Comparison of ENCODE assay signal across 14 cellular contexts in genomic region chr4:188008377-188008776, GRCh38. TPM values are rescaled to one million over a fixed set of nuclear protein-coding genes. Genes with fewer than 3 reads are reported as not detected.
DNase-seq lines count a peak whose midpoint lies in the region; FAIRE-seq and TF ChIP-seq lines count a peak whose summit lies in the region.
"Had no signal": no experiment of that assay in that cellular context is flagged by ENCODE, and none has a peak within 500 bp of the region (broad histone marks: within the 10 kb centered on the region; RNA-seq: fewer than 3 reads in every experiment).

No MANE protein-coding gene starts in this region.

- DNase-seq in NCI-H748 (lab: John Stamatoyannopoulos, UW; ENCODE audit: unreplicated experiment): peak; percentile 56
- no peak for DNase-seq in NCI-H748 treated with DMSO at 0.1 percent for 48 hours (lab: John Stamatoyannopoulos, UW)
- peak; percentile 44 for DNase-seq in NCI-H69 (lab: John Stamatoyannopoulos, UW)
- DNase-seq in bronchial epithelial cell (ENCODE audit: low read depth): peak; percentile 31
- peak; percentile 4 for DNase-seq in smooth muscle cell of the brain vasculature (ENCODE audit: low read depth, low spot score)
- DNase-seq in stimulated activated CD4-positive, alpha-beta T cell treated with anti-CD3 and anti-CD28 coated beads, Interleukin-12 subunit alpha, Interleukin-12 subunit beta, amount 100 ng/mL, for 4 hours: no peak
- no peak for DNase-seq in SW480 (ENCODE audit: low spot score)
- no peak for DNase-seq in DMS114 treated with DMSO at 0.1 percent for 48 hours (lab: John Stamatoyannopoulos, UW; ENCODE audit: unreplicated experiment)
- DNase-seq: activated gamma-delta T cell treated with Interleukin-2 at 50 U/mL for 16 hours; effector CD4-positive, alpha-beta T cell; natural killer cell; NCI-H1436 treated with DMSO at 0.1 percent for 48 hours; small intestine had no signal

- no peak for TF ChIP-seq CTCF in bronchial epithelial cell (IDR thresholded peaks at IDR 0.05; ENCODE audit: insufficient read depth, low read length, severe bottlenecking)

- no peaks in the 10 kb centered on the region for H3K27me3 ChIP-seq in bronchial epithelial cell (ENCODE audit: control insufficient read depth, insufficient read depth, low read length)

- no peaks in the 10 kb centered on the region for H3K36me3 ChIP-seq in bronchial epithelial cell (ENCODE audit: control insufficient read depth, insufficient read depth, low read length)

- FAIRE-seq in bronchial epithelial cell (lab: Jason Lieb, UNC): no peak
- FAIRE-seq: small intestine had no signal

- H3K4me3 ChIP-seq in bronchial epithelial cell (ENCODE audit: low read depth, low read length): no peak overlapping the region

RNA-seq across cellular contexts. Expression of gene ZFP42, which starts 12.8 kb away (rescaled TPM):
- total RNA-seq in bronchial epithelial cell: under 0.01 TPM in 2 replicates
- total RNA-seq: B cell, natural killer cell had no signal

Comparison
In these comparisons a context has a peak if more than half of its experiments do, and no peak if none do; other contexts are left out.
1. DNase-seq: peak in NCI-H748 (single experiment), NCI-H69 (single experiment), bronchial epithelial cell (single experiment) and smooth muscle cell of the brain vasculature (single experiment); none in NCI-H748 treated with DMSO at 0.1 percent for 48 hours (single experiment), stimulated activated CD4-positive, alpha-beta T cell treated with anti-CD3 and anti-CD28 coated beads, Interleukin-12 subunit alpha, Interleukin-12 subunit beta, amount 100 ng/mL, for 4 hours (single experiment), SW480 (single experiment) and DMS114 treated with DMSO at 0.1 percent for 48 hours (single experiment).